Comparison of ENCODE assay signal across 1 cellular context in genomic region chr21:33648555-33648954, GRCh38.
TF ChIP-seq lines count a peak whose summit lies in the region.

No MANE protein-coding gene starts in this region.

TF ChIP-seq in WTC11, 78 proteins besides CTCF, POLR2A, EP300 and RAD21 (continued from another document):
- TF ChIP-seq ZNF532 (CRISPR knock-in tag; IDR thresholded peaks at IDR 0.05; ENCODE audit: borderline replicate concordance) (no peak), JUN (CRISPR knock-in tag; IDR thresholded peaks at IDR 0.05) (no peak), ARID4B (CRISPR knock-in tag; IDR thresholded peaks at IDR 0.05; ENCODE audit: borderline replicate concordance) (no peak), ZNF396 (CRISPR knock-in tag; IDR thresholded peaks at IDR 0.05; ENCODE audit: borderline replicate concordance) (no peak), NFE2L1 (CRISPR knock-in tag; IDR thresholded peaks at IDR 0.05) (no peak), ZNF121 (CRISPR knock-in tag; IDR thresholded peaks at IDR 0.05) (peak; percentile 92), GTF2I (CRISPR knock-in tag; conservative IDR thresholded peaks at IDR 0.05) (0 out of 2 replicates have a peak, but pooled peaks have one; percentile 46)
TF ChIP-seq in WTC11: peak in this region for 2.
